In genomic region chr7:7967909-7968543, GRCh38 we compare ENCODE assay signal across 1 cellular context.
TF ChIP-seq lines count a peak whose summit lies in the region.

No MANE protein-coding gene starts in this region.

TF ChIP-seq in GM23338, 12 proteins besides CTCF, POLR2A, EP300 and RAD21 (continued from another document):
- no peak for TF ChIP-seq REST (IDR thresholded peaks at IDR 0.05; ENCODE audit: unreplicated experiment)
- TF ChIP-seq EZH2phosphoT487 (IDR thresholded peaks at IDR 0.05; ENCODE audit: unreplicated experiment): no peak
